ENCODE assay signal across 3 cellular contexts in genomic region chr13:30308548-30308947, GRCh38.
TF ChIP-seq lines count a peak whose summit lies in the region.

No MANE protein-coding gene starts in this region.

TF ChIP-seq in SK-N-SH, 30 proteins besides CTCF, POLR2A, EP300 and RAD21 (continued from another document):
- TF ChIP-seq, protein P1, sequence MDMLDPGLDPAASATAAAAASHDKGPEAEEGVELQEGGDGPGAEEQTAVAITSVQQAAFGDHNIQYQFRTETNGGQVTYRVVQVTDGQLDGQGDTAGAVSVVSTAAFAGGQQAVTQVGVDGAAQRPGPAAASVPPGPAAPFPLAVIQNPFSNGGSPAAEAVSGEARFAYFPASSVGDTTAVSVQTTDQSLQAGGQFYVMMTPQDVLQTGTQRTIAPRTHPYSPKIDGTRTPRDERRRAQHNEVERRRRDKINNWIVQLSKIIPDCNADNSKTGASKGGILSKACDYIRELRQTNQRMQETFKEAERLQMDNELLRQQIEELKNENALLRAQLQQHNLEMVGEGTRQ (IDR thresholded peaks at IDR 0.05; ENCODE audit: borderline replicate concordance, low read depth, low read length): no peak
- TF ChIP-seq TCF12 (IDR thresholded peaks at IDR 0.05) (no peak), FOSL2 (IDR thresholded peaks at IDR 0.05; ENCODE audit: borderline replicate concordance, low read depth) (no peak), GATA2 (CRISPR knock-in tag; IDR thresholded peaks at IDR 0.05) (no peak), GABPA (IDR thresholded peaks at IDR 0.05; ENCODE audit: low read depth) (no peak), RFX5 (IDR thresholded peaks at IDR 0.05; ENCODE audit: low read length) (no peak)
- TF ChIP-seq, protein P2, sequence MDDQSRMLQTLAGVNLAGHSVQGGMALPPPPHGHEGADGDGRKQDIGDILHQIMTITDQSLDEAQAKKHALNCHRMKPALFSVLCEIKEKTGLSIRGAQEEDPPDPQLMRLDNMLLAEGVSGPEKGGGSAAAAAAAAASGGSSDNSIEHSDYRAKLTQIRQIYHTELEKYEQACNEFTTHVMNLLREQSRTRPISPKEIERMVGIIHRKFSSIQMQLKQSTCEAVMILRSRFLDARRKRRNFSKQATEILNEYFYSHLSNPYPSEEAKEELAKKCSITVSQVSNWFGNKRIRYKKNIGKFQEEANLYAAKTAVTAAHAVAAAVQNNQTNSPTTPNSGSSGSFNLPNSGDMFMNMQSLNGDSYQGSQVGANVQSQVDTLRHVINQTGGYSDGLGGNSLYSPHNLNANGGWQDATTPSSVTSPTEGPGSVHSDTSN (IDR thresholded peaks at IDR 0.05): no peak
- TF ChIP-seq, protein P3, sequence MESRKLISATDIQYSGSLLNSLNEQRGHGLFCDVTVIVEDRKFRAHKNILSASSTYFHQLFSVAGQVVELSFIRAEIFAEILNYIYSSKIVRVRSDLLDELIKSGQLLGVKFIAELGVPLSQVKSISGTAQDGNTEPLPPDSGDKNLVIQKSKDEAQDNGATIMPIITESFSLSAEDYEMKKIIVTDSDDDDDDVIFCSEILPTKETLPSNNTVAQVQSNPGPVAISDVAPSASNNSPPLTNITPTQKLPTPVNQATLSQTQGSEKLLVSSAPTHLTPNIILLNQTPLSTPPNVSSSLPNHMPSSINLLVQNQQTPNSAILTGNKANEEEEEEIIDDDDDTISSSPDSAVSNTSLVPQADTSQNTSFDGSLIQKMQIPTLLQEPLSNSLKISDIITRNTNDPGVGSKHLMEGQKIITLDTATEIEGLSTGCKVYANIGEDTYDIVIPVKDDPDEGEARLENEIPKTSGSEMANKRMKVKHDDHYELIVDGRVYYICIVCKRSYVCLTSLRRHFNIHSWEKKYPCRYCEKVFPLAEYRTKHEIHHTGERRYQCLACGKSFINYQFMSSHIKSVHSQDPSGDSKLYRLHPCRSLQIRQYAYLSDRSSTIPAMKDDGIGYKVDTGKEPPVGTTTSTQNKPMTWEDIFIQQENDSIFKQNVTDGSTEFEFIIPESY (IDR thresholded peaks at IDR 0.05; ENCODE audit: borderline replicate concordance, low read depth): no peak

TF ChIP-seq in SK-N-SH treated with all-trans-retinoic acid at 6 μM for 48 hours, 23 proteins besides CTCF, POLR2A, EP300 and RAD21 (continued from another document and continues in another):
- TF ChIP-seq PATZ1 (CRISPR knock-in tag; IDR thresholded peaks at IDR 0.05; ENCODE audit: borderline replicate concordance) (no peak), POU6F1 (CRISPR knock-in tag; IDR thresholded peaks at IDR 0.05; ENCODE audit: borderline replicate concordance, low read depth) (no peak), CSDC2 (CRISPR knock-in tag; IDR thresholded peaks at IDR 0.05) (no peak), ZFP3 (CRISPR knock-in tag; IDR thresholded peaks at IDR 0.05) (no peak), ZNF565 (CRISPR knock-in tag; conservative IDR thresholded peaks at IDR 0.05; ENCODE audit: low read depth) (no peak), ZC3H10 (CRISPR knock-in tag; IDR thresholded peaks at IDR 0.05) (no peak), RARB (CRISPR knock-in tag; IDR thresholded peaks at IDR 0.05) (no peak), ZNF8 (CRISPR knock-in tag; IDR thresholded peaks at IDR 0.05) (no peak), SNAI2 (CRISPR knock-in tag; IDR thresholded peaks at IDR 0.05) (no peak), ZNF70 (CRISPR knock-in tag; IDR thresholded peaks at IDR 0.05) (no peak), ZFP30 (CRISPR knock-in tag; IDR thresholded peaks at IDR 0.05) (no peak)
- TF ChIP-seq, protein P4, sequence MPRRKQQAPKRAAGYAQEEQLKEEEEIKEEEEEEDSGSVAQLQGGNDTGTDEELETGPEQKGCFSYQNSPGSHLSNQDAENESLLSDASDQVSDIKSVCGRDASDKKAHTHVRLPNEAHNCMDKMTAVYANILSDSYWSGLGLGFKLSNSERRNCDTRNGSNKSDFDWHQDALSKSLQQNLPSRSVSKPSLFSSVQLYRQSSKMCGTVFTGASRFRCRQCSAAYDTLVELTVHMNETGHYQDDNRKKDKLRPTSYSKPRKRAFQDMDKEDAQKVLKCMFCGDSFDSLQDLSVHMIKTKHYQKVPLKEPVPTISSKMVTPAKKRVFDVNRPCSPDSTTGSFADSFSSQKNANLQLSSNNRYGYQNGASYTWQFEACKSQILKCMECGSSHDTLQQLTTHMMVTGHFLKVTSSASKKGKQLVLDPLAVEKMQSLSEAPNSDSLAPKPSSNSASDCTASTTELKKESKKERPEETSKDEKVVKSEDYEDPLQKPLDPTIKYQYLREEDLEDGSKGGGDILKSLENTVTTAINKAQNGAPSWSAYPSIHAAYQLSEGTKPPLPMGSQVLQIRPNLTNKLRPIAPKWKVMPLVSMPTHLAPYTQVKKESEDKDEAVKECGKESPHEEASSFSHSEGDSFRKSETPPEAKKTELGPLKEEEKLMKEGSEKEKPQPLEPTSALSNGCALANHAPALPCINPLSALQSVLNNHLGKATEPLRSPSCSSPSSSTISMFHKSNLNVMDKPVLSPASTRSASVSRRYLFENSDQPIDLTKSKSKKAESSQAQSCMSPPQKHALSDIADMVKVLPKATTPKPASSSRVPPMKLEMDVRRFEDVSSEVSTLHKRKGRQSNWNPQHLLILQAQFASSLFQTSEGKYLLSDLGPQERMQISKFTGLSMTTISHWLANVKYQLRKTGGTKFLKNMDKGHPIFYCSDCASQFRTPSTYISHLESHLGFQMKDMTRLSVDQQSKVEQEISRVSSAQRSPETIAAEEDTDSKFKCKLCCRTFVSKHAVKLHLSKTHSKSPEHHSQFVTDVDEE (CRISPR knock-in tag; IDR thresholded peaks at IDR 0.05): no peak
- TF ChIP-seq, protein P5, sequence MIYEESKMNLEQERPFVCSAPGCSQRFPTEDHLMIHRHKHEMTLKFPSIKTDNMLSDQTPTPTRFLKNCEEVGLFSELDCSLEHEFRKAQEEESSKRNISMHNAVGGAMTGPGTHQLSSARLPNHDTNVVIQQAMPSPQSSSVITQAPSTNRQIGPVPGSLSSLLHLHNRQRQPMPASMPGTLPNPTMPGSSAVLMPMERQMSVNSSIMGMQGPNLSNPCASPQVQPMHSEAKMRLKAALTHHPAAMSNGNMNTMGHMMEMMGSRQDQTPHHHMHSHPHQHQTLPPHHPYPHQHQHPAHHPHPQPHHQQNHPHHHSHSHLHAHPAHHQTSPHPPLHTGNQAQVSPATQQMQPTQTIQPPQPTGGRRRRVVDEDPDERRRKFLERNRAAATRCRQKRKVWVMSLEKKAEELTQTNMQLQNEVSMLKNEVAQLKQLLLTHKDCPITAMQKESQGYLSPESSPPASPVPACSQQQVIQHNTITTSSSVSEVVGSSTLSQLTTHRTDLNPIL (CRISPR knock-in tag; IDR thresholded peaks at IDR 0.05; ENCODE audit: low read depth): no peak

TF ChIP-seq in GM12878, 131 proteins besides CTCF, POLR2A, EP300 and RAD21 (continued from another document and continues in another):
- TF ChIP-seq, protein P6, sequence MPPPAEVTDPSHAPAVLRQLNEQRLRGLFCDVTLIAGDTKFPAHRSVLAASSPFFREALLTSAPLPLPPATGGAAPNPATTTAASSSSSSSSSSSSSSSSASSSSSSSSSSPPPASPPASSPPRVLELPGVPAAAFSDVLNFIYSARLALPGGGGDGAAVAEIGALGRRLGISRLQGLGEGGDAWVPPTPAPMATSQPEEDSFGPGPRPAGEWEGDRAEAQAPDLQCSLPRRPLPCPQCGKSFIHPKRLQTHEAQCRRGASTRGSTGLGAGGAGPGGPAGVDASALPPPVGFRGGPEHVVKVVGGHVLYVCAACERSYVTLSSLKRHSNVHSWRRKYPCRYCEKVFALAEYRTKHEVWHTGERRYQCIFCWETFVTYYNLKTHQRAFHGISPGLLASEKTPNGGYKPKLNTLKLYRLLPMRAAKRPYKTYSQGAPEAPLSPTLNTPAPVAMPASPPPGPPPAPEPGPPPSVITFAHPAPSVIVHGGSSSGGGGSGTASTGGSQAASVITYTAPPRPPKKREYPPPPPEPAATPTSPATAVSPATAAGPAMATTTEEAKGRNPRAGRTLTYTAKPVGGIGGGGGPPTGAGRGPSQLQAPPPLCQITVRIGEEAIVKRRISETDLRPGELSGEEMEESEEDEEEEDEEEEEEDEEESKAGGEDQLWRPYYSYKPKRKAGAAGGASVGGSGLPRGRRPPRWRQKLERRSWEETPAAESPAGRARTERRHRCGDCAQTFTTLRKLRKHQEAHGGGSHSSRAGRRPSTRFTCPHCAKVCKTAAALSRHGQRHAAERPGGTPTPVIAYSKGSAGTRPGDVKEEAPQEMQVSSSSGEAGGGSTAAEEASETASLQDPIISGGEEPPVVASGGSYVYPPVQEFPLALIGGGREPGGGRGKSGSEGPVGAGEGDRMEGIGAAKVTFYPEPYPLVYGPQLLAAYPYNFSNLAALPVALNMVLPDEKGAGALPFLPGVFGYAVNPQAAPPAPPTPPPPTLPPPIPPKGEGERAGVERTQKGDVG (CRISPR knock-in tag; IDR thresholded peaks at IDR 0.05): no peak
- TF ChIP-seq BACH1 (IDR thresholded peaks at IDR 0.05; ENCODE audit: borderline replicate concordance) (peak; percentile 84; the same call in 1 of the 2 replicates), CBX3 (IDR thresholded peaks at IDR 0.05; ENCODE audit: borderline replicate concordance, low read depth) (no peak), SPI1 (IDR thresholded peaks at IDR 0.05; ENCODE audit: borderline replicate concordance, insufficient read depth, low read depth, low read length) (peak; percentile 66), NFIC (IDR thresholded peaks at IDR 0.05; ENCODE audit: low read depth, low read length) (peak; percentile 71; the same call in 1 of the 2 replicates), PML (IDR thresholded peaks at IDR 0.05; ENCODE audit: low read length) (no peak), EGR1 (IDR thresholded peaks at IDR 0.05; ENCODE audit: borderline replicate concordance in 1 of 2, low read depth in 2 of 2, low read length in 2 of 2) (no peak), GABPA (IDR thresholded peaks at IDR 0.05; ENCODE audit: low read depth) (no peak), ETV6 (conservative IDR thresholded peaks at IDR 0.05 in 1 of 2, IDR thresholded peaks at IDR 0.05 in 1 of 2; ENCODE audit: borderline replicate concordance in 1 of 2, low read depth in 1 of 2) (no peak), ATF7 (IDR thresholded peaks at IDR 0.05; ENCODE audit: low read depth) (no peak), FOXM1 (IDR thresholded peaks at IDR 0.05; ENCODE audit: low read depth, low read length) (no peak), RBBP5 (conservative IDR thresholded peaks at IDR 0.05) (no peak), ZNF24 (IDR thresholded peaks at IDR 0.05) (no peak), POU2F2 (IDR thresholded peaks at IDR 0.05; ENCODE audit: borderline replicate concordance, low read depth, low read length) (no peak), NR2C2 (IDR thresholded peaks at IDR 0.05; ENCODE audit: borderline replicate concordance, control insufficient read depth, insufficient read length, low read depth) (no peak), ESRRA (IDR thresholded peaks at IDR 0.05; ENCODE audit: low read length) (no peak), PAX5 (IDR thresholded peaks at IDR 0.05; ENCODE audit: borderline replicate concordance, low read depth, low read length) (no peak), IKZF2 (IDR thresholded peaks at IDR 0.05) (peak; percentile 23 to 46; a peak in 1 of 4 replicates), HSF1 (IDR thresholded peaks at IDR 0.05; ENCODE audit: low read depth, low read length) (no peak), HDGF (IDR thresholded peaks at IDR 0.05) (no peak)
- TF ChIP-seq, protein P3 (IDR thresholded peaks at IDR 0.05): no peak
- TF ChIP-seq, protein P7, sequence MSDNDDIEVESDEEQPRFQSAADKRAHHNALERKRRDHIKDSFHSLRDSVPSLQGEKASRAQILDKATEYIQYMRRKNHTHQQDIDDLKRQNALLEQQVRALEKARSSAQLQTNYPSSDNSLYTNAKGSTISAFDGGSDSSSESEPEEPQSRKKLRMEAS (IDR thresholded peaks at IDR 0.05; ENCODE audit: low read depth, low read length): no peak
- TF ChIP-seq, protein P8, sequence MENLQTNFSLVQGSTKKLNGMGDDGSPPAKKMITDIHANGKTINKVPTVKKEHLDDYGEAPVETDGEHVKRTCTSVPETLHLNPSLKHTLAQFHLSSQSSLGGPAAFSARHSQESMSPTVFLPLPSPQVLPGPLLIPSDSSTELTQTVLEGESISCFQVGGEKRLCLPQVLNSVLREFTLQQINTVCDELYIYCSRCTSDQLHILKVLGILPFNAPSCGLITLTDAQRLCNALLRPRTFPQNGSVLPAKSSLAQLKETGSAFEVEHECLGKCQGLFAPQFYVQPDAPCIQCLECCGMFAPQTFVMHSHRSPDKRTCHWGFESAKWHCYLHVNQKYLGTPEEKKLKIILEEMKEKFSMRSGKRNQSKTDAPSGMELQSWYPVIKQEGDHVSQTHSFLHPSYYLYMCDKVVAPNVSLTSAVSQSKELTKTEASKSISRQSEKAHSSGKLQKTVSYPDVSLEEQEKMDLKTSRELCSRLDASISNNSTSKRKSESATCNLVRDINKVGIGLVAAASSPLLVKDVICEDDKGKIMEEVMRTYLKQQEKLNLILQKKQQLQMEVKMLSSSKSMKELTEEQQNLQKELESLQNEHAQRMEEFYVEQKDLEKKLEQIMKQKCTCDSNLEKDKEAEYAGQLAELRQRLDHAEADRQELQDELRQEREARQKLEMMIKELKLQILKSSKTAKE (IDR thresholded peaks at IDR 0.05; ENCODE audit: low read depth, poor library complexity, severe bottlenecking): no peak
